ENCODE assay signal across 1 cellular context in genomic region chr12:53667080-53667479, GRCh38.
TF ChIP-seq lines count a peak whose summit lies in the region.

No MANE protein-coding gene starts in this region.

TF ChIP-seq in HCT116, 20 proteins besides CTCF, POLR2A, EP300 and RAD21:
- no peak for TF ChIP-seq REST (IDR thresholded peaks at IDR 0.05; ENCODE audit: low read depth)
- no peak for TF ChIP-seq TCF7L2 (IDR thresholded peaks at IDR 0.05; ENCODE audit: borderline replicate concordance, extremely low read depth, insufficient read depth, insufficient read length)
- TF ChIP-seq EGR1 (IDR thresholded peaks at IDR 0.05; ENCODE audit: low read depth), result no peak
- TF ChIP-seq CBX3 (IDR thresholded peaks at IDR 0.05; ENCODE audit: low read depth), result no peak
- no peak for TF ChIP-seq EZH2phosphoT487 (IDR thresholded peaks at IDR 0.05; ENCODE audit: borderline replicate concordance)
- no peak for TF ChIP-seq ELF1 (IDR thresholded peaks at IDR 0.05; ENCODE audit: borderline replicate concordance, low read depth)
- no peak for TF ChIP-seq SIN3A (IDR thresholded peaks at IDR 0.05; ENCODE audit: low read depth)
- no peak for TF ChIP-seq SP1 (IDR thresholded peaks at IDR 0.05; ENCODE audit: low read depth)
- no peak for TF ChIP-seq ATF3 (IDR thresholded peaks at IDR 0.05)
- TF ChIP-seq EZH2 (IDR thresholded peaks at IDR 0.05), result no peak
- TF ChIP-seq ZNF274 (IDR thresholded peaks at IDR 0.05; ENCODE audit: low read depth, low read length), result no peak
- TF ChIP-seq JUND (IDR thresholded peaks at IDR 0.05), result no peak
- no peak for TF ChIP-seq CEBPB (IDR thresholded peaks at IDR 0.05; ENCODE audit: low read depth)
- TF ChIP-seq, protein P1, sequence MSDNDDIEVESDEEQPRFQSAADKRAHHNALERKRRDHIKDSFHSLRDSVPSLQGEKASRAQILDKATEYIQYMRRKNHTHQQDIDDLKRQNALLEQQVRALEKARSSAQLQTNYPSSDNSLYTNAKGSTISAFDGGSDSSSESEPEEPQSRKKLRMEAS (IDR thresholded peaks at IDR 0.05), result no peak
- TF ChIP-seq ZFX (IDR thresholded peaks at IDR 0.05), result no peak
